In the genomic region with DNA sequence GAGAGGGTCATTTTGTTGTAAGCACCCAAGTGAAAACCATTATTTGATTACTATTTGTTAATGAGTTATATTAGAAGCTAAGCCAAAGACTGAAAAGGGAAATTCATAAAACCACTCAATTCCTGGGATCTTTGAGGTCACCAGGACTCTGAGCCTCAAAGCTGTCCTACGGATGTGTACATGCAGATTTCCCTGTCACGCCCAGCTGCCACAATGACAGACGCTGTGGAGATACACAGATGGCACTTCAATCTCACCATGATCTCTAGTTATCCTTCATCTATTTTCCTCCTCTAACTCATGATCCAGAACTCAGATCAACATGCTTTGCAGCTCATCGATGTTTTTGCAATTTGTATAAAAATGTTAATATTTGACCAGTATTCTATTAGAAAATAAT, we compare ENCODE assay signal across 21 cellular contexts.
A peak's percentile ranks its signal among the peaks of the same experiment; 100 is the strongest.
DNase-seq lines count a peak whose midpoint lies in the region; ATAC-seq and TF ChIP-seq lines count a peak whose summit lies in the region.
"Had no signal": no experiment of that assay in that cellular context is flagged by ENCODE, and none has a peak within 500 bp of the region (broad histone marks: within the 10 kb centered on the region; RNA-seq: fewer than 3 reads in every experiment).

No MANE protein-coding gene starts in this region.

- no peaks in the 10 kb centered on the region for H3K36me3 ChIP-seq in smooth muscle cell (ENCODE audit: low read depth)
- H3K36me3 ChIP-seq: BLaER1 treated with 17β-estradiol and CSF1 and Interleukin-3, amounts not matched to agents 10 nM and 100 nM; MG63 had no signal

- H3K4me1 ChIP-seq in smooth muscle cell (ENCODE audit: low read depth) = no peaks in the 10 kb centered on the region
- H3K4me1 ChIP-seq: BLaER1 treated with 17β-estradiol and CSF1 and Interleukin-3, amounts not matched to agents 10 nM and 100 nM; Caco-2 had no signal

- H3K27ac ChIP-seq in smooth muscle cell (ENCODE audit: low read depth) = no peak overlapping the region
- H3K27ac ChIP-seq: 22Rv1; BLaER1 treated with 17β-estradiol and CSF1 and Interleukin-3, amounts not matched to agents 10 nM and 100 nM; RWPE1 had no signal

- no peaks in the 10 kb centered on the region for H3F3A ChIP-seq in smooth muscle cell (ENCODE audit: low read depth)

- H3K9ac ChIP-seq in smooth muscle cell (ENCODE audit: low read depth) = no peak overlapping the region
- H3K9ac ChIP-seq: BLaER1 treated with 17β-estradiol and CSF1 and Interleukin-3, amounts not matched to agents 10 nM and 100 nM had no signal

- DNase-seq in DMS53 (lab: John Stamatoyannopoulos, UW) (peak; percentile 49), DMS53 treated with DMSO at 0.1 percent for 48 hours (lab: John Stamatoyannopoulos, UW; ENCODE audit: unreplicated experiment) (no peak), NCI-H2227 treated with DMSO at 0.1 percent for 48 hours (lab: John Stamatoyannopoulos, UW) (peak; percentile 2), NCI-H82 treated with DMSO at 0.1 percent for 48 hours (lab: John Stamatoyannopoulos, UW; ENCODE audit: unreplicated experiment) (peak; percentile 52), smooth muscle cell (lab: John Stamatoyannopoulos, UW; ENCODE audit: unreplicated experiment) (no peak), amygdala (lab: John Stamatoyannopoulos, UW) (no peak)
- no peak for DNase-seq in activated naive CD4-positive, alpha-beta T cell treated with Interleukin-2 at 50 U/mL for 16 hours
- DNase-seq: Caco-2; CD4-positive, alpha-beta memory T cell; DMS153; GDM1; H9; HFFc6; MG63; NCI-H1436; NCI-H187 treated with DMSO at 0.1 percent for 48 hours had no signal

- H4K20me1 ChIP-seq in smooth muscle cell (ENCODE audit: low read depth) = no peaks in the 10 kb centered on the region
- H4K20me1 ChIP-seq: BLaER1 treated with 17β-estradiol and CSF1 and Interleukin-3, amounts not matched to agents 10 nM and 100 nM had no signal

- peak overlapping the region; percentile 69 for H2AFZ ChIP-seq in smooth muscle cell (ENCODE audit: low read depth)

- WGBS in smooth muscle cell (ENCODE audit: low lambda C conversion rate) = 76% methylated on average over 4 of the region's 4 CpGs

- H3K4me2 ChIP-seq in smooth muscle cell = no peak overlapping the region
- H3K4me2 ChIP-seq: BLaER1 treated with 17β-estradiol and CSF1 and Interleukin-3, amounts not matched to agents 10 nM and 100 nM had no signal

- no peak for TF ChIP-seq CTCF in smooth muscle cell (IDR thresholded peaks at IDR 0.05; ENCODE audit: borderline replicate concordance, insufficient read depth, poor library complexity, severe bottlenecking)

- no peak for ATAC-seq in GM18511 (IDR thresholded peaks at IDR 0.05; ENCODE audit: unreplicated experiment)
- ATAC-seq: SK-N-SH treated with all-trans-retinoic acid at 6 μM for 48 hours had no signal

- no peak overlapping the region for H3K4me3 ChIP-seq in smooth muscle cell
- H3K4me3 ChIP-seq: BLaER1 treated with 17β-estradiol and CSF1 and Interleukin-3, amounts not matched to agents 10 nM and 100 nM; MG63 had no signal

- no peaks in the 10 kb centered on the region for H3K9me3 ChIP-seq in smooth muscle cell (replicated peaks; ENCODE audit: low read depth)
- H3K9me3 ChIP-seq: Caco-2, MG63 had no signal

- H3K27me3 ChIP-seq in smooth muscle cell (ENCODE audit: low read depth) = no peaks in the 10 kb centered on the region
- H3K27me3 ChIP-seq: BLaER1 treated with 17β-estradiol and CSF1 and Interleukin-3, amounts not matched to agents 10 nM and 100 nM; MG63 had no signal

- H3K79me2 ChIP-seq in smooth muscle cell (ENCODE audit: low read depth) = no peaks in the 10 kb centered on the region

Comparison
In these comparisons a context has a peak if more than half of its experiments do, and no peak if none do; other contexts are left out.
1. DNase-seq: peak in DMS53 (single experiment), NCI-H2227 treated with DMSO at 0.1 percent for 48 hours (single experiment) and NCI-H82 treated with DMSO at 0.1 percent for 48 hours (single experiment); none in DMS53 treated with DMSO at 0.1 percent for 48 hours (single experiment), smooth muscle cell (single experiment), amygdala (0 of 56) and activated naive CD4-positive, alpha-beta T cell treated with Interleukin-2 at 50 U/mL for 16 hours (single experiment).